Comparison of ENCODE assay signal across 4 cellular contexts in the genomic region with DNA sequence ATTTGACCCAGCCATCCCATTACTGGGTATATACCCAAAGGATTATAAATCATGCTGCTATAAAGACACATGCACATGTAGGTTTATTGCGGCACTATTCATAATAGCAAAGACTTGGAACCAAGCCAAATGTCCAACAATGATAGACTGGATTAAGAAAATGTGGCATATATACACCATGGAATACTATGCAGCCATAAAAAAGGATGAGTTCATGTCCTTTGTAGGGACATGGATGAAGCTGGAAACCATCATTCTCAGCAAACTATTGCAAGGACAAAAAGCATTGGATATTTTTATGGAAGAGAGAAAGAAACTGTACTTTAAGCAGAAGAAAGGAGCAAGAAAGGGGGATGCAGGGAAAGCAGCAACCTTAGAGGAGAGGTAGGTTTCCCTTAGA. TPM values are rescaled to one million over a fixed set of nuclear protein-coding genes. Genes with fewer than 3 reads are reported as not detected.
"Had no signal": no experiment of that assay in that cellular context is flagged by ENCODE, and none has a peak within 500 bp of the region (broad histone marks: within the 10 kb centered on the region; RNA-seq: fewer than 3 reads in every experiment).

No MANE protein-coding gene starts in this region.

RNA-seq across cellular contexts. Expression of a gene that starts 9.5 kb away (rescaled TPM):
- total RNA-seq: Right ventricle myocardium inferior, Right ventricle myocardium superior, SJCRH30, T-cell had no signal
